In the genomic region with DNA sequence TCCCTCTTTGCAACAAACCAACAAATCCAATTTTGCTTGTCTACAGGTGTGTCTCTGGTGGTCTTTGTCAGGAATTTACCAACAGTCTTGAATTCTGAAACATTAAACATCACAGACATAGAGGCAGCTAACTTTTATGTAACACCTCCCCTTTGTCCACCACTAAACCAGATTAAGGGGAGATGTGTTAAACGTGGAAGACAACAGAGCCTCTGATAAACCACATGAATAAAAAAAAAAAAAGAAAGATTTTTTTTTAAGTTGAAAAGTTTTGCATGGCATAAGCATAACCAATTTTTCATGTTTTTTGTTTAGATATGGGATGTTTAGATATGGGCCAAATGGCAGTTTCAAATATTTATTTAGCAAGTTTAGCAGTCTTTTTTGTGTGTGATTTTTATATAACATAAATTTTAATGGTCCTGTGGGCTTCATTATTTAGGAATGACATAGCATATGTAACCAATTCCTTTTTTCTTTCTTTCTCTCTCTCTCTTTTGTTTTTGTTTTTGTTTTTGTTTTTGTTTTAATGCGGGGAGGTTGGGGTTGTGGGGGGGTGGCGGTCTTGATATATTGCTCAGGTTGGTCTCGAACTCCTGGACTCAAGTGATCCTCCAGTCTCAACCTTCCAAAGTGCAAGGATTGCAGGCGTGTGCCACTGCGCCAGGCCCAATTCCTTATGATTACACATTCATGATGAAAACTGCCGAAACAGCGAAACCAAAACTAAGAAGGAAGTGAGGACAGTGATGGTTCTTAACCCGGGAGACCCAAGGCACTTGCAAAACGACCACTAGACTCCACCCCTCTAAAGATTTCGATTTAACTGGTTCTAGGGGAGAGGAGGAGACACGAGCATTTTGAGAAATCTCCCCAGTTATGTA, we compare ENCODE assay signal across 8 cellular contexts.
DNase-seq lines count a peak whose midpoint lies in the region; ATAC-seq and TF ChIP-seq lines count a peak whose summit lies in the region.

No MANE protein-coding gene starts in this region.

- in situ Hi-C loops in Panc1 (cut with HindIII; ENCODE audit: low pct_unique_long_range_greater_than_20kb, low sequenced_read_pairs), result no loop called here

- TF ChIP-seq CTCF in CD14-positive monocyte (IDR thresholded peaks at IDR 0.05) (no peak), Panc1 (IDR thresholded peaks at IDR 0.05) (no peak), chondrocyte (IDR thresholded peaks at IDR 0.05) (no peak), right lobe of liver (IDR thresholded peaks at IDR 0.05) (no peak), testis (IDR thresholded peaks at IDR 0.05) (no peak)

- no peaks in the 10 kb centered on the region for H3K27me3 ChIP-seq in Panc1 (ENCODE audit: control insufficient read depth, insufficient read depth, low read length)
- no peaks in the 10 kb centered on the region for H3K27me3 ChIP-seq in right lobe of liver
- H3K27me3 ChIP-seq in testis, result no peaks in the 10 kb centered on the region

- peaks cover 17% of the 10 kb centered on the region for H3K4me1 Mint-ChIP-seq in CD14-positive monocyte
- H3K4me1 Mint-ChIP-seq in chondrocyte (ENCODE audit: low read depth), result peaks cover 17% of the 10 kb centered on the region

- H3K27me3 Mint-ChIP-seq in CD14-positive monocyte (ENCODE audit: low read depth in 3 of 3) (peaks cover 2 to 6% (median 3%) of the 10 kb centered on the region in 3 donors), chondrocyte (ENCODE audit: low read depth) (no peaks in the 10 kb centered on the region)

- CTCF ChIA-PET in Panc1 (lab: Charles Lee), result no interaction called here

- BruUV-seq in Panc1 (replicated peaks; lab: Mats Ljungman, UMichigan), result no TSS peak

- peaks cover 0 to 1% (median 0%) of the 10 kb centered on the region in 7 donors for H3K9me3 Mint-ChIP-seq in CD14-positive monocyte
- no peaks in the 10 kb centered on the region for H3K9me3 Mint-ChIP-seq in chondrocyte (ENCODE audit: low read depth)

- ATAC-seq in GM21786 (IDR thresholded peaks at IDR 0.05; ENCODE audit: unreplicated experiment) (peak; percentile 38), Panc1 (peak; percentile 78), right lobe of liver (peak; percentile 67 to 90 (median 74))

- H3K4me3 ChIP-seq in Panc1 (ENCODE audit: low read depth in 2 of 2, low read length in 2 of 2) (peak overlapping the region; percentile 58 to 76), right lobe of liver (peak overlapping the region in 2 of 3 donors; percentile 17 to 24), testis (peak overlapping the region; percentile 50 to 66)

- H3K27ac Mint-ChIP-seq in CD14-positive monocyte (peak overlapping the region; percentile 80 to 99 (median 97)), chondrocyte (ENCODE audit: unreplicated experiment) (peak overlapping the region; percentile 89)

- 22% methylated on average over 11 of the region's 12 CpGs for WGBS in right lobe of liver (ENCODE audit: insufficient coverage, low coverage, low lambda C conversion rate, missing lambda C conversion rate)
- WGBS in testis, 2 donors, result 28 to 32% methylated on average over 12 of the region's 12 CpGs

- no peaks in the 10 kb centered on the region for H3K36me3 Mint-ChIP-seq in CD14-positive monocyte
- no peaks in the 10 kb centered on the region for H3K36me3 Mint-ChIP-seq in chondrocyte (ENCODE audit: low read depth)

- no peak for TF ChIP-seq POLR2A in right lobe of liver (IDR thresholded peaks at IDR 0.05)
- no peak for TF ChIP-seq POLR2A in testis (IDR thresholded peaks at IDR 0.05)

- peak overlapping the region; percentile 81 for H3K27ac ChIP-seq in Panc1 (ENCODE audit: low read length)
- H3K27ac ChIP-seq in right lobe of liver, result peak overlapping the region; percentile 26 to 49 (median 47)
- H3K27ac ChIP-seq in testis, result peak overlapping the region; percentile 31 to 79

- intact Hi-C loops in CD14-positive monocyte (cut with micrococcal nuclease), result no loop called here
- intact Hi-C loops in Panc1 (cut with micrococcal nuclease; ENCODE audit: unreplicated experiment), result no loop called here
- intact Hi-C loops in right lobe of liver (cut with DNase I), result no loop called here
- intact Hi-C loops in testis (cut with DNase I; ENCODE audit: low total_unique reads), result no loop called here

- H3K4me3 Mint-ChIP-seq in CD14-positive monocyte, result peak overlapping the region; percentile 87 to 89
- peak overlapping the region; percentile 69 for H3K4me3 Mint-ChIP-seq in chondrocyte (ENCODE audit: unreplicated experiment)

- DNase-seq in CD14-positive monocyte (ENCODE audit: low spot score) (peak; percentile 64), Panc1 (ENCODE audit: low read depth, low spot score) (no peak), chondrocyte (ENCODE audit: low spot score) (no peak), right lobe of liver (no peak), testis (peak; percentile 45), NCI-H1694 (lab: John Stamatoyannopoulos, UW) (no peak), SHP77 (lab: John Stamatoyannopoulos, UW) (no peak)

- POLR2A ChIA-PET in Panc1 (lab: Charles Lee), result no interaction called here

- H3K36me3 ChIP-seq in Panc1 (ENCODE audit: control insufficient read depth, insufficient read depth, low read length) (no peaks in the 10 kb centered on the region), right lobe of liver (no peaks in the 10 kb centered on the region), testis (ENCODE audit: low read depth, missing control alignments) (no peaks in the 10 kb centered on the region)

- H3K9me3 ChIP-seq in Panc1 (ENCODE audit: control insufficient read depth, insufficient read depth, low read depth, low read length) (no peaks in the 10 kb centered on the region), right lobe of liver (no peaks in the 10 kb centered on the region), testis (no peaks in the 10 kb centered on the region)

- peaks cover 3% of the 10 kb centered on the region; the same call in 1 of the 2 replicates for H3K4me1 ChIP-seq in Panc1 (ENCODE audit: control insufficient read depth, insufficient read depth, low read length)
- no peaks in the 10 kb centered on the region for H3K4me1 ChIP-seq in right lobe of liver
- H3K4me1 ChIP-seq in testis, result no peaks in the 10 kb centered on the region

Comparison
In these comparisons a context has a peak if more than half of its experiments do, and no peak if none do; other contexts are left out.
1. DNase-seq: peak in CD14-positive monocyte (single experiment) and testis (single experiment); none in Panc1 (single experiment), chondrocyte (single experiment), right lobe of liver (0 of 3), NCI-H1694 (single experiment) and SHP77 (0 of 2).
2. Peak in every context shown above with its lines, with median percentiles within 50 percentile points of each other: ATAC-seq, H3K27ac ChIP-seq and H3K4me3 ChIP-seq.